ENCODE assay signal across 27 cellular contexts in genomic region chr19:27738569-27739193, GRCh38.
"Had no signal": no experiment of that assay in that cellular context is flagged by ENCODE, and none has a peak within 500 bp of the region (broad histone marks: within the 10 kb centered on the region; RNA-seq: fewer than 3 reads in every experiment).

No MANE protein-coding gene starts in this region.

- H3K4me3 ChIP-seq: adrenal gland, body of pancreas, esophagus muscularis mucosa, heart right ventricle, spleen, suprapubic skin, tibial artery, uterus had no signal

- DNase-seq: activated CD4-positive, alpha-beta T cell treated with anti-CD3 and anti-CD28 coated beads for 4 hours; activated CD4-positive, alpha-beta T cell treated with anti-CD3 and anti-CD28 coated beads, Interleukin-2, amount 50 U/mL, for 4 hours; activated naive CD4-positive, alpha-beta T cell treated with anti-CD3 and anti-CD28 coated beads for 36 hours; activated naive CD8-positive, alpha-beta T cell treated with anti-CD3 and anti-CD28 coated beads for 36 hours; activated T-cell treated with anti-CD3 and anti-CD28 coated beads for 4 hours; activated T-cell treated with anti-CD3 and anti-CD28 coated beads, Interleukin-2, amount 50 U/mL, for 72 hours; aorta; body of pancreas; endodermal cell; foreskin keratinocyte; heart right ventricle; kidney glomerular epithelial cell; left ventricle myocardium superior; posterior cingulate gyrus; right cardiac atrium; spleen; stimulated activated naive CD4-positive, alpha-beta T cell; T-helper 9 cell; tibial artery; uterus had no signal

- H3K9me3 Mint-ChIP-seq: endodermal cell had no signal

- H3K36me3 Mint-ChIP-seq: activated naive CD8-positive, alpha-beta T cell treated with anti-CD3 and anti-CD28 coated beads for 36 hours had no signal

- ATAC-seq: activated T-cell treated with anti-CD3 and anti-CD28 coated beads, Interleukin-2, amount 50 U/mL, for 72 hours; body of pancreas; foreskin keratinocyte; heart right ventricle; left ventricle myocardium superior; natural killer cell treated with Interleukin-12 subunit alpha and Interleukin-12 subunit beta and Interleukin-15 and Interleukin-18, amount 100 ng/mL, for 72 hours; right cardiac atrium had no signal

- H3K27ac Mint-ChIP-seq: activated naive CD4-positive, alpha-beta T cell treated with anti-CD3 and anti-CD28 coated beads for 36 hours; activated naive CD8-positive, alpha-beta T cell treated with anti-CD3 and anti-CD28 coated beads for 36 hours; activated T-cell treated with anti-CD3 and anti-CD28 coated beads, Interleukin-2, amount 50 U/mL, for 72 hours; endodermal cell; memory B cell; natural killer cell treated with Interleukin-12 subunit alpha and Interleukin-12 subunit beta and Interleukin-15 and Interleukin-18, amount 100 ng/mL, for 72 hours; T-helper 1 cell treated with Interleukin-12 subunit alpha and Interleukin-12 subunit beta and Interleukin-4 antibody, amounts not matched to agents 30 μg/mL and 1 μg/mL, for 36 hours had no signal

- H3K27me3 ChIP-seq: adrenal gland, body of pancreas, esophagus muscularis mucosa, foreskin keratinocyte, heart right ventricle, spleen, suprapubic skin, tibial artery, uterus had no signal

- H3K27me3 Mint-ChIP-seq: activated naive CD8-positive, alpha-beta T cell treated with anti-CD3 and anti-CD28 coated beads for 36 hours; memory B cell; natural killer cell treated with Interleukin-12 subunit alpha and Interleukin-12 subunit beta and Interleukin-15 and Interleukin-18, amount 100 ng/mL, for 72 hours had no signal

- H3K27ac ChIP-seq: adrenal gland, body of pancreas, esophagus muscularis mucosa, foreskin keratinocyte, heart right ventricle, spleen, suprapubic skin, tibial artery, uterus, VCaP had no signal

- H3K4me1 ChIP-seq: adrenal gland, body of pancreas, esophagus muscularis mucosa, foreskin keratinocyte, spleen, suprapubic skin, tibial artery, uterus had no signal

- H3K9me3 ChIP-seq: adrenal gland, esophagus muscularis mucosa, suprapubic skin, uterus had no signal

- H3K36me3 ChIP-seq: adrenal gland, uterus had no signal

- H3K4me1 Mint-ChIP-seq: activated naive CD8-positive, alpha-beta T cell treated with anti-CD3 and anti-CD28 coated beads for 36 hours; endodermal cell; memory B cell had no signal

- H3K4me3 Mint-ChIP-seq: activated naive CD4-positive, alpha-beta T cell treated with anti-CD3 and anti-CD28 coated beads for 36 hours; activated naive CD8-positive, alpha-beta T cell treated with anti-CD3 and anti-CD28 coated beads for 36 hours; activated T-cell treated with anti-CD3 and anti-CD28 coated beads, Interleukin-2, amount 50 U/mL, for 72 hours; endodermal cell; memory B cell; natural killer cell treated with Interleukin-12 subunit alpha and Interleukin-12 subunit beta and Interleukin-15 and Interleukin-18, amount 100 ng/mL, for 72 hours; T-helper 1 cell treated with Interleukin-12 subunit alpha and Interleukin-12 subunit beta and Interleukin-4 antibody, amounts not matched to agents 30 μg/mL and 1 μg/mL, for 36 hours had no signal
